In the genomic region with DNA sequence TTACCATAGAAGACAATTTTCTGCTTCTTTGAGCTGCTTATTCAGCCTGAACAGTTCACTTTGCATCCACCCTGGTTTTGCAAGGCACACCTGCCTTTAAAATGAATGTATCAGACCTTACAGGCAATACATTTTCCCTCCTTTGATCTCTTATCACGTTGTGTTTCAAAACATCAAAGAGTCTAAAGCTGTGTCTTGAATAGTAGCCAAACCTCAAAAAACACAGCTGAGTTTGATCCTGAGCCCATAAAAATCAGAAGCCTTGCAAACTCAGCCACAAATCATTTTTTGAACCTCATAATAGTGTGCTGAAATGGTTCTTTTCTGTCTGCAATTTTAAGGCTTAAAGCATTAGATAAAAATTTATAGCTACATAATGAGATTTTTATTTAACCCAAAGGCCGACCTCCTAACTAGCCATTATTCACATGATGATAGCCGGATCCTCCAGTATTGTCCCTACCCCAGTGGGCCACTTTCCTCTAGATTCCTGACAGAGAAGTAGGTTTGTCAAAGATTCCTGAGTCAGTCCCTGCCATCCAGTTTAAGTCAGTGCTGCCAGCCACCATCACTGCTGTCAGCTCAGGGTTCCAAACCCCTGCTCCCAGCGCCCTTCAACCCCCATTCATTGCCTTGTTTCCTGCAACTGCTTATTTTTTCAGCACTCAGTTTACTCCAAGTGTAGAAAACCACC, we compare ENCODE assay signal across 14 cellular contexts.
A peak's percentile ranks its signal among the peaks of the same experiment; 100 is the strongest.
DNase-seq lines count a peak whose midpoint lies in the region; ATAC-seq and TF ChIP-seq lines count a peak whose summit lies in the region.
"Had no signal": no experiment of that assay in that cellular context is flagged by ENCODE, and none has a peak within 500 bp of the region (broad histone marks: within the 10 kb centered on the region; RNA-seq: fewer than 3 reads in every experiment).

No MANE protein-coding gene starts in this region.

- intact Hi-C loops in activated CD4-positive, alpha-beta T cell treated with anti-CD3 and anti-CD28 coated beads for 36 hours (cut with DNase I, micrococcal nuclease) = no loop called here
- intact Hi-C loops in esophagus squamous epithelium (cut with DNase I) = no loop called here

- H3K9me3 Mint-ChIP-seq in activated CD4-positive, alpha-beta T cell treated with anti-CD3 and anti-CD28 coated beads, Interleukin-2, amount 10 ng/mL, durations not matched to agents 7 days and 5 days = no peaks in the 10 kb centered on the region
- H3K9me3 Mint-ChIP-seq in activated CD4-positive, alpha-beta T cell treated with anti-CD3 and anti-CD28 coated beads for 36 hours (ENCODE audit: low read depth) = no peaks in the 10 kb centered on the region
- H3K9me3 Mint-ChIP-seq: activated T-helper 2 cell treated with anti-CD3 and anti-CD28 coated beads, Interferon-gamma antibody, Interleukin-2, Interleukin-4, amounts not matched to agents 10 μg/mL and 5 μg/mL and 100 μg/mL, durations not matched to agents 14 hours and 24 hours and 36 hours had no signal

- H3K27ac ChIP-seq in tibial nerve = peak overlapping the region; percentile 15 to 91 (median 53)
- no peak overlapping the region for H3K27ac ChIP-seq in esophagus squamous epithelium
- H3K27ac ChIP-seq in upper lobe of left lung = peak overlapping the region in 1 of 4 donors; percentile 17
- H3K27ac ChIP-seq: A549, foreskin keratinocyte had no signal

- no peaks in the 10 kb centered on the region for H3K36me3 Mint-ChIP-seq in activated CD4-positive, alpha-beta T cell treated with anti-CD3 and anti-CD28 coated beads, Interleukin-2, amount 10 ng/mL, durations not matched to agents 7 days and 5 days (ENCODE audit: low read depth)
- H3K36me3 Mint-ChIP-seq in activated CD4-positive, alpha-beta T cell treated with anti-CD3 and anti-CD28 coated beads for 36 hours (ENCODE audit: low read depth) = no peaks in the 10 kb centered on the region

- no peak overlapping the region for H3K4me3 ChIP-seq in tibial nerve
- no peak overlapping the region for H3K4me3 ChIP-seq in esophagus squamous epithelium
- H3K4me3 ChIP-seq in upper lobe of left lung = no peak overlapping the region
- H3K4me3 ChIP-seq: A549 had no signal

- TF ChIP-seq CTCF in tibial nerve (IDR thresholded peaks at IDR 0.05) (no peak), esophagus squamous epithelium (IDR thresholded peaks at IDR 0.05) (no peak), upper lobe of left lung (IDR thresholded peaks at IDR 0.05) (no peak)

- peaks cover 11% of the 10 kb centered on the region for H3K4me1 Mint-ChIP-seq in activated CD4-positive, alpha-beta T cell treated with anti-CD3 and anti-CD28 coated beads, Interleukin-2, amount 10 ng/mL, durations not matched to agents 7 days and 5 days
- peaks cover 21% of the 10 kb centered on the region for H3K4me1 Mint-ChIP-seq in activated CD4-positive, alpha-beta T cell treated with anti-CD3 and anti-CD28 coated beads for 36 hours

- peaks cover 0 to 86% (median 30%) of the 10 kb centered on the region in 4 donors for H3K4me1 ChIP-seq in tibial nerve
- peaks cover 5 to 48% (median 15%) of the 10 kb centered on the region in 3 donors for H3K4me1 ChIP-seq in esophagus squamous epithelium
- peaks cover 0 to 4% (median 3%) of the 10 kb centered on the region in 4 donors for H3K4me1 ChIP-seq in upper lobe of left lung

- CTCF ChIA-PET in activated CD4-positive, alpha-beta T cell treated with anti-CD3 and anti-CD28 coated beads, Interleukin-2, amount 10 ng/mL, durations not matched to agents 7 days and 5 days (lab: Charles Lee) = no interaction called here
- CTCF ChIA-PET in activated CD4-positive, alpha-beta T cell treated with anti-CD3 and anti-CD28 coated beads for 36 hours (lab: Charles Lee) = interaction anchor here (1.1 kb wide), 1 partner anchor 11 kb away, joined by 5 read pairs; no protein-coding TSS in a partner anchor

- H3K36me3 ChIP-seq in tibial nerve (peaks cover 0 to 5% (median 0%) of the 10 kb centered on the region in 3 donors), esophagus squamous epithelium (peaks cover 0 to 10% (median 0%) of the 10 kb centered on the region in 3 donors), upper lobe of left lung (peaks cover 0 to 9% (median 0%) of the 10 kb centered on the region in 4 donors)

- no peak overlapping the region for H3K4me3 Mint-ChIP-seq in activated CD4-positive, alpha-beta T cell treated with anti-CD3 and anti-CD28 coated beads, Interleukin-2, amount 10 ng/mL, durations not matched to agents 7 days and 5 days
- H3K4me3 Mint-ChIP-seq in activated CD4-positive, alpha-beta T cell treated with anti-CD3 and anti-CD28 coated beads for 36 hours = no peak overlapping the region

- DNase-seq in activated CD4-positive, alpha-beta T cell treated with anti-CD3 and anti-CD28 coated beads, Interleukin-2, amount 10 ng/mL, durations not matched to agents 7 days and 5 days = peak; percentile 9
- no peak for DNase-seq in activated CD4-positive, alpha-beta T cell treated with anti-CD3 and anti-CD28 coated beads for 36 hours
- peak; percentile 61 for DNase-seq in RPMI7951 (ENCODE audit: low read depth)
- peak; percentile 22 for DNase-seq in kidney tubule cell (ENCODE audit: low spot score)
- DNase-seq in tibial nerve (ENCODE audit: low spot score in 2 of 2) = no peak
- no peak for DNase-seq in ACHN
- DNase-seq in esophagus squamous epithelium (lab: John Stamatoyannopoulos, UW) = no peak
- no peak for DNase-seq in upper lobe of left lung
- DNase-seq: foreskin keratinocyte, mesendoderm, NCI-H1694 treated with DMSO at 0.1 percent for 48 hours had no signal

- H3K9me3 ChIP-seq in tibial nerve (no peaks in the 10 kb centered on the region), esophagus squamous epithelium (no peaks in the 10 kb centered on the region), upper lobe of left lung (no peaks in the 10 kb centered on the region)
- H3K9me3 ChIP-seq: A549 had no signal

- no peak for ATAC-seq in activated CD4-positive, alpha-beta T cell treated with anti-CD3 and anti-CD28 coated beads for 36 hours
- ATAC-seq in upper lobe of left lung (ENCODE audit: low FRiP score in 2 of 2) = no peak
- ATAC-seq: A549; activated CD4-positive, CD25-positive, alpha-beta regulatory T cell treated with anti-CD3 and anti-CD28 coated beads, Interleukin-2, amount 50 U/mL, for 24 hours; foreskin keratinocyte had no signal

- no peak overlapping the region for H3K27ac Mint-ChIP-seq in activated CD4-positive, alpha-beta T cell treated with anti-CD3 and anti-CD28 coated beads, Interleukin-2, amount 10 ng/mL, durations not matched to agents 7 days and 5 days
- H3K27ac Mint-ChIP-seq in activated CD4-positive, alpha-beta T cell treated with anti-CD3 and anti-CD28 coated beads for 36 hours = no peak overlapping the region
- H3K27ac Mint-ChIP-seq: activated T-helper 2 cell treated with anti-CD3 and anti-CD28 coated beads, Interferon-gamma antibody, Interleukin-2, Interleukin-4, amounts not matched to agents 10 μg/mL and 5 μg/mL and 100 μg/mL, durations not matched to agents 14 hours and 24 hours and 36 hours had no signal

- POLR2A ChIA-PET in activated CD4-positive, alpha-beta T cell treated with anti-CD3 and anti-CD28 coated beads, Interleukin-2, amount 10 ng/mL, durations not matched to agents 7 days and 5 days (lab: Charles Lee) = no interaction called here
- POLR2A ChIA-PET in activated CD4-positive, alpha-beta T cell treated with anti-CD3 and anti-CD28 coated beads for 36 hours (lab: Charles Lee) = no interaction called here

- no peak for TF ChIP-seq EP300 in tibial nerve (IDR thresholded peaks at IDR 0.05)
- no peak for TF ChIP-seq EP300 in upper lobe of left lung (IDR thresholded peaks at IDR 0.05)

- TF ChIP-seq POLR2A in tibial nerve (IDR thresholded peaks at IDR 0.05) = no peak
- no peak for TF ChIP-seq POLR2A in esophagus squamous epithelium (IDR thresholded peaks at IDR 0.05)
- TF ChIP-seq POLR2A in upper lobe of left lung (IDR thresholded peaks at IDR 0.05) = no peak

- 39 to 43% methylated on average over 4 of the region's 4 CpGs for WGBS in tibial nerve, 2 donors
- 34 to 58% methylated on average over 4 of the region's 4 CpGs for WGBS in esophagus squamous epithelium, 2 donors
- 56 to 61% methylated on average over 4 of the region's 4 CpGs for WGBS in upper lobe of left lung, 2 donors

- peaks cover 2% of the 10 kb centered on the region for H3K27me3 Mint-ChIP-seq in activated CD4-positive, alpha-beta T cell treated with anti-CD3 and anti-CD28 coated beads, Interleukin-2, amount 10 ng/mL, durations not matched to agents 7 days and 5 days
- peaks cover 5% of the 10 kb centered on the region for H3K27me3 Mint-ChIP-seq in activated CD4-positive, alpha-beta T cell treated with anti-CD3 and anti-CD28 coated beads for 36 hours

- H3K27me3 ChIP-seq in tibial nerve (no peaks in the 10 kb centered on the region), esophagus squamous epithelium (no peaks in the 10 kb centered on the region), upper lobe of left lung (no peaks in the 10 kb centered on the region)
- H3K27me3 ChIP-seq: foreskin keratinocyte had no signal

- in situ Hi-C loops in ACHN (cut with HindIII; ENCODE audit: low pct_ligation_motif_present, low pct_unique_long_range_greater_than_20kb, low sequenced_read_pairs) = no loop called here

Comparison
In these comparisons a context has a peak if more than half of its experiments do, and no peak if none do; other contexts are left out.
1. DNase-seq: peak in activated CD4-positive, alpha-beta T cell treated with anti-CD3 and anti-CD28 coated beads, Interleukin-2, amount 10 ng/mL, durations not matched to agents 7 days and 5 days (single experiment), RPMI7951 (single experiment) and kidney tubule cell (single experiment); none in activated CD4-positive, alpha-beta T cell treated with anti-CD3 and anti-CD28 coated beads for 36 hours (single experiment), tibial nerve (0 of 2), ACHN (single experiment), esophagus squamous epithelium (single experiment) and upper lobe of left lung (0 of 2).
2. H3K27ac ChIP-seq: peak in tibial nerve (4 of 4); none in esophagus squamous epithelium (0 of 4).